ENCODE assay signal across 1 cellular context in the genomic region with DNA sequence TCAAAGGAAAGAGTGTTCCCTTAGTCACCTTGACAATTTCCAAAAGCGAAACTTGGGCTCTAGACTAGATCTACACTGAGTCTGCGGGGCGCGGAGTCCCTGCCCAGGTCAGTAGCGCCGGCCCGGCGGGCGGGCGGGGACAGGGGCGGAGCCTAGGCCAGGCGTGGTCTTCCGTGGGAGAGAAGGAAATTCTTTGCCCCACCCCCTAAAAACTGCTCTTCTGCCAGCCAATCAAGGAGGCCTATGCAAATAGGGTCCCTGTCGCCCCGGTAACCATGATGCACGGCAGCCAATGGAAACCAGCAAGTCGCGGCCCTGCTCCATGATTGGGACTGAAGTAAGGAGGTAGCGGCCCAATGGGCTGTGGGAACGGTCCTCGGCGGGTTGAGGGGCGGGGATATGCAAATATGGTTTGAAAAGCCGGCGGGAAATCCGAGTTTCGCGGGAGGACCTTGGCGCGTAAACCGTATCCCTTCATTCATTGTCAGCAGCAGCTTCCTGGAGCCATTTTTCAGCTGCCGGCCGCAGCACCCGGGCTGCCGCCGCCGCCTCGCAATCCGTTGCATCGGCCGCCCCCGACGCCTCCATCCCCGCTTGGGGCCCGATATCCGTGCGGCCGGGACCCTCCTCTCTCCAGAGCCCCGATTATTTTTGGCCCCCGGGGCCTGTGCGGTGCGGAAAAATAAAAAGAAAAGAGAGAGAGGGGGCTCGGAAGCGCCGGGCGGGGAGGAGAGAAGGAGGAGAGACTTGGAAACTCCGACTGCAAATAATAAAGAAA.
TF ChIP-seq lines count a peak whose summit lies in the region.

A gene (plus strand): TSS at position 477 of the 778 bp plus-strand sequence. CDS start 354 bp downstream, outside the sequence.

TF ChIP-seq in HepG2, 621 proteins besides CTCF, POLR2A, EP300 and RAD21 (continued from another document and continues in another):
- TF ChIP-seq RFXANK (CRISPR knock-in tag; IDR thresholded peaks at IDR 0.05) (peak; percentile 84; the same call in 1 of the 2 replicates), ZMYM2 (CRISPR knock-in tag; IDR thresholded peaks at IDR 0.05) (no peak), ELF3 (CRISPR knock-in tag; IDR thresholded peaks at IDR 0.05) (peak; percentile 96), MTA3 (CRISPR knock-in tag; IDR thresholded peaks at IDR 0.05) (no peak), ZNF768 (CRISPR knock-in tag; IDR thresholded peaks at IDR 0.05) (no peak), ZNF24 (IDR thresholded peaks at IDR 0.05) (0 out of 2 replicates have a peak, but pooled peaks have one; percentile 21), ZNF629 (CRISPR knock-in tag; conservative IDR thresholded peaks at IDR 0.05) (peak; percentile 10; the same call in 1 of the 2 replicates), SMAD1 (CRISPR knock-in tag; IDR thresholded peaks at IDR 0.05; ENCODE audit: borderline replicate concordance, low read depth) (no peak), ZSCAN21 (CRISPR knock-in tag; IDR thresholded peaks at IDR 0.05; ENCODE audit: borderline replicate concordance) (peak; percentile 74; the same call in 1 of the 2 replicates), FOSL2 (CRISPR knock-in tag; IDR thresholded peaks at IDR 0.05) (0 out of 2 replicates have a peak, but pooled peaks have one; percentile 15), ERF (CRISPR knock-in tag; IDR thresholded peaks at IDR 0.05) (peak; percentile 62), ZNF607 (CRISPR knock-in tag; IDR thresholded peaks at IDR 0.05; ENCODE audit: borderline replicate concordance) (peak; percentile 99), SP2 (CRISPR knock-in tag; IDR thresholded peaks at IDR 0.05) (peak; percentile 87), ZNF12 (CRISPR knock-in tag; IDR thresholded peaks at IDR 0.05) (no peak), ZNF343 (CRISPR knock-in tag; IDR thresholded peaks at IDR 0.05) (peak; percentile 85), HIVEP1 (CRISPR knock-in tag; IDR thresholded peaks at IDR 0.05) (peak; percentile 11; the same call in 1 of the 2 replicates), ZIK1 (CRISPR knock-in tag; IDR thresholded peaks at IDR 0.05; ENCODE audit: borderline replicate concordance, low read depth) (peak; percentile 92; the same call in 1 of the 2 replicates), ZNF672 (CRISPR knock-in tag; IDR thresholded peaks at IDR 0.05) (no peak), ZNF572 (CRISPR knock-in tag; IDR thresholded peaks at IDR 0.05) (no peak), MEIS2 (CRISPR knock-in tag; IDR thresholded peaks at IDR 0.05) (peak; percentile 97), ZSCAN20 (CRISPR knock-in tag; IDR thresholded peaks at IDR 0.05; ENCODE audit: borderline replicate concordance) (peak; percentile 99)
- TF ChIP-seq, protein P1, sequence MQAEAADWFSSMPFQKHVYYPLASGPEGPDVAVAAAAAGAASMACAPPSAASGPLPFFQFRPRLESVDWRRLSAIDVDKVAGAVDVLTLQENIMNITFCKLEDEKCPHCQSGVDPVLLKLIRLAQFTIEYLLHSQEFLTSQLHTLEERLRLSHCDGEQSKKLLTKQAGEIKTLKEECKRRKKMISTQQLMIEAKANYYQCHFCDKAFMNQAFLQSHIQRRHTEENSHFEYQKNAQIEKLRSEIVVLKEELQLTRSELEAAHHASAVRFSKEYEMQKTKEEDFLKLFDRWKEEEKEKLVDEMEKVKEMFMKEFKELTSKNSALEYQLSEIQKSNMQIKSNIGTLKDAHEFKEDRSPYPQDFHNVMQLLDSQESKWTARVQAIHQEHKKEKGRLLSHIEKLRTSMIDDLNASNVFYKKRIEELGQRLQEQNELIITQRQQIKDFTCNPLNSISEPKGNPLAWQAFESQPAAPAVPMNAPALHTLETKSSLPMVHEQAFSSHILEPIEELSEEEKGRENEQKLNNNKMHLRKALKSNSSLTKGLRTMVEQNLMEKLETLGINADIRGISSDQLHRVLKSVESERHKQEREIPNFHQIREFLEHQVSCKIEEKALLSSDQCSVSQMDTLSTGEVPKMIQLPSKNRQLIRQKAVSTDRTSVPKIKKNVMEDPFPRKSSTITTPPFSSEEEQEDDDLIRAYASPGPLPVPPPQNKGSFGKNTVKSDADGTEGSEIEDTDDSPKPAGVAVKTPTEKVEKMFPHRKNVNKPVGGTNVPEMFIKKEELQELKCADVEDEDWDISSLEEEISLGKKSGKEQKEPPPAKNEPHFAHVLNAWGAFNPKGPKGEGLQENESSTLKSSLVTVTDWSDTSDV (CRISPR knock-in tag; IDR thresholded peaks at IDR 0.05) = peak; percentile 64; the same call in 1 of the 2 replicates
- TF ChIP-seq, protein P2, sequence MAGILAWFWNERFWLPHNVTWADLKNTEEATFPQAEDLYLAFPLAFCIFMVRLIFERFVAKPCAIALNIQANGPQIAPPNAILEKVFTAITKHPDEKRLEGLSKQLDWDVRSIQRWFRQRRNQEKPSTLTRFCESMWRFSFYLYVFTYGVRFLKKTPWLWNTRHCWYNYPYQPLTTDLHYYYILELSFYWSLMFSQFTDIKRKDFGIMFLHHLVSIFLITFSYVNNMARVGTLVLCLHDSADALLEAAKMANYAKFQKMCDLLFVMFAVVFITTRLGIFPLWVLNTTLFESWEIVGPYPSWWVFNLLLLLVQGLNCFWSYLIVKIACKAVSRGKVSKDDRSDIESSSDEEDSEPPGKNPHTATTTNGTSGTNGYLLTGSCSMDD (CRISPR knock-in tag; IDR thresholded peaks at IDR 0.05) = 0 out of 2 replicates have a peak, but pooled peaks have one; percentile 72
- TF ChIP-seq, protein P3, sequence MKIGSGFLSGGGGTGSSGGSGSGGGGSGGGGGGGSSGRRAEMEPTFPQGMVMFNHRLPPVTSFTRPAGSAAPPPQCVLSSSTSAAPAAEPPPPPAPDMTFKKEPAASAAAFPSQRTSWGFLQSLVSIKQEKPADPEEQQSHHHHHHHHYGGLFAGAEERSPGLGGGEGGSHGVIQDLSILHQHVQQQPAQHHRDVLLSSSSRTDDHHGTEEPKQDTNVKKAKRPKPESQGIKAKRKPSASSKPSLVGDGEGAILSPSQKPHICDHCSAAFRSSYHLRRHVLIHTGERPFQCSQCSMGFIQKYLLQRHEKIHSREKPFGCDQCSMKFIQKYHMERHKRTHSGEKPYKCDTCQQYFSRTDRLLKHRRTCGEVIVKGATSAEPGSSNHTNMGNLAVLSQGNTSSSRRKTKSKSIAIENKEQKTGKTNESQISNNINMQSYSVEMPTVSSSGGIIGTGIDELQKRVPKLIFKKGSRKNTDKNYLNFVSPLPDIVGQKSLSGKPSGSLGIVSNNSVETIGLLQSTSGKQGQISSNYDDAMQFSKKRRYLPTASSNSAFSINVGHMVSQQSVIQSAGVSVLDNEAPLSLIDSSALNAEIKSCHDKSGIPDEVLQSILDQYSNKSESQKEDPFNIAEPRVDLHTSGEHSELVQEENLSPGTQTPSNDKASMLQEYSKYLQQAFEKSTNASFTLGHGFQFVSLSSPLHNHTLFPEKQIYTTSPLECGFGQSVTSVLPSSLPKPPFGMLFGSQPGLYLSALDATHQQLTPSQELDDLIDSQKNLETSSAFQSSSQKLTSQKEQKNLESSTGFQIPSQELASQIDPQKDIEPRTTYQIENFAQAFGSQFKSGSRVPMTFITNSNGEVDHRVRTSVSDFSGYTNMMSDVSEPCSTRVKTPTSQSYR (CRISPR knock-in tag; IDR thresholded peaks at IDR 0.05; ENCODE audit: borderline replicate concordance) = no peak
- TF ChIP-seq, protein P4, sequence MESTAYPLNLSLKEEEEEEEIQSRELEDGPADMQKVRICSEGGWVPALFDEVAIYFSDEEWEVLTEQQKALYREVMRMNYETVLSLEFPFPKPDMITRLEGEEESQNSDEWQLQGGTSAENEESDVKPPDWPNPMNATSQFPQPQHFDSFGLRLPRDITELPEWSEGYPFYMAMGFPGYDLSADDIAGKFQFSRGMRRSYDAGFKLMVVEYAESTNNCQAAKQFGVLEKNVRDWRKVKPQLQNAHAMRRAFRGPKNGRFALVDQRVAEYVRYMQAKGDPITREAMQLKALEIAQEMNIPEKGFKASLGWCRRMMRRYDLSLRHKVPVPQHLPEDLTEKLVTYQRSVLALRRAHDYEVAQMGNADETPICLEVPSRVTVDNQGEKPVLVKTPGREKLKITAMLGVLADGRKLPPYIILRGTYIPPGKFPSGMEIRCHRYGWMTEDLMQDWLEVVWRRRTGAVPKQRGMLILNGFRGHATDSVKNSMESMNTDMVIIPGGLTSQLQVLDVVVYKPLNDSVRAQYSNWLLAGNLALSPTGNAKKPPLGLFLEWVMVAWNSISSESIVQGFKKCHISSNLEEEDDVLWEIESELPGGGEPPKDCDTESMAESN (CRISPR knock-in tag; conservative IDR thresholded peaks at IDR 0.05) = peak; percentile 96
- TF ChIP-seq, protein P5, sequence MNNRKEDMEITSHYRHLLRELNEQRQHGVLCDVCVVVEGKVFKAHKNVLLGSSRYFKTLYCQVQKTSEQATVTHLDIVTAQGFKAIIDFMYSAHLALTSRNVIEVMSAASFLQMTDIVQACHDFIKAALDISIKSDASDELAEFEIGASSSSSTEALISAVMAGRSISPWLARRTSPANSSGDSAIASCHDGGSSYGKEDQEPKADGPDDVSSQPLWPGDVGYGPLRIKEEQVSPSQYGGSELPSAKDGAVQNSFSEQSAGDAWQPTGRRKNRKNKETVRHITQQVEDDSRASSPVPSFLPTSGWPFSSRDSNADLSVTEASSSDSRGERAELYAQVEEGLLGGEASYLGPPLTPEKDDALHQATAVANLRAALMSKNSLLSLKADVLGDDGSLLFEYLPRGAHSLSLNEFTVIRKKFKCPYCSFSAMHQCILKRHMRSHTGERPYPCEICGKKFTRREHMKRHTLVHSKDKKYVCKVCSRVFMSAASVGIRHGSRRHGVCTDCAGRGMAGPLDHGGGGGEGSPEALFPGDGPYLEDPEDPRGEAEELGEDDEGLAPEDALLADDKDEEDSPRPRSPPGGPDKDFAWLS (CRISPR knock-in tag; IDR thresholded peaks at IDR 0.05; ENCODE audit: borderline replicate concordance) = no peak
- TF ChIP-seq, protein P6, sequence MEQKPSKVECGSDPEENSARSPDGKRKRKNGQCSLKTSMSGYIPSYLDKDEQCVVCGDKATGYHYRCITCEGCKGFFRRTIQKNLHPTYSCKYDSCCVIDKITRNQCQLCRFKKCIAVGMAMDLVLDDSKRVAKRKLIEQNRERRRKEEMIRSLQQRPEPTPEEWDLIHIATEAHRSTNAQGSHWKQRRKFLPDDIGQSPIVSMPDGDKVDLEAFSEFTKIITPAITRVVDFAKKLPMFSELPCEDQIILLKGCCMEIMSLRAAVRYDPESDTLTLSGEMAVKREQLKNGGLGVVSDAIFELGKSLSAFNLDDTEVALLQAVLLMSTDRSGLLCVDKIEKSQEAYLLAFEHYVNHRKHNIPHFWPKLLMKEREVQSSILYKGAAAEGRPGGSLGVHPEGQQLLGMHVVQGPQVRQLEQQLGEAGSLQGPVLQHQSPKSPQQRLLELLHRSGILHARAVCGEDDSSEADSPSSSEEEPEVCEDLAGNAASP (CRISPR knock-in tag; IDR thresholded peaks at IDR 0.05; ENCODE audit: borderline replicate concordance) = peak; percentile 63; the same call in 1 of the 2 replicates
- TF ChIP-seq, protein P7, sequence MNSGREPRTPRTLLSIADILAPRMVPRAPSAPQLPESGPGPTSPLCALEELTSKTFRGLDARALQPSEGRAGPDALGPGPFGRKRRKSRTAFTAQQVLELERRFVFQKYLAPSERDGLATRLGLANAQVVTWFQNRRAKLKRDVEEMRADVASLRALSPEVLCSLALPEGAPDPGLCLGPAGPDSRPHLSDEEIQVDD (CRISPR knock-in tag; IDR thresholded peaks at IDR 0.05; ENCODE audit: borderline replicate concordance) = peak; percentile 85; the same call in 1 of the 2 replicates
- TF ChIP-seq, protein P8, sequence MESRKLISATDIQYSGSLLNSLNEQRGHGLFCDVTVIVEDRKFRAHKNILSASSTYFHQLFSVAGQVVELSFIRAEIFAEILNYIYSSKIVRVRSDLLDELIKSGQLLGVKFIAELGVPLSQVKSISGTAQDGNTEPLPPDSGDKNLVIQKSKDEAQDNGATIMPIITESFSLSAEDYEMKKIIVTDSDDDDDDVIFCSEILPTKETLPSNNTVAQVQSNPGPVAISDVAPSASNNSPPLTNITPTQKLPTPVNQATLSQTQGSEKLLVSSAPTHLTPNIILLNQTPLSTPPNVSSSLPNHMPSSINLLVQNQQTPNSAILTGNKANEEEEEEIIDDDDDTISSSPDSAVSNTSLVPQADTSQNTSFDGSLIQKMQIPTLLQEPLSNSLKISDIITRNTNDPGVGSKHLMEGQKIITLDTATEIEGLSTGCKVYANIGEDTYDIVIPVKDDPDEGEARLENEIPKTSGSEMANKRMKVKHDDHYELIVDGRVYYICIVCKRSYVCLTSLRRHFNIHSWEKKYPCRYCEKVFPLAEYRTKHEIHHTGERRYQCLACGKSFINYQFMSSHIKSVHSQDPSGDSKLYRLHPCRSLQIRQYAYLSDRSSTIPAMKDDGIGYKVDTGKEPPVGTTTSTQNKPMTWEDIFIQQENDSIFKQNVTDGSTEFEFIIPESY (CRISPR knock-in tag; IDR thresholded peaks at IDR 0.05) = peak; percentile 20; the same call in 1 of the 2 replicates
